9 cellular contexts compared by ENCODE assay signal in the genomic region with DNA sequence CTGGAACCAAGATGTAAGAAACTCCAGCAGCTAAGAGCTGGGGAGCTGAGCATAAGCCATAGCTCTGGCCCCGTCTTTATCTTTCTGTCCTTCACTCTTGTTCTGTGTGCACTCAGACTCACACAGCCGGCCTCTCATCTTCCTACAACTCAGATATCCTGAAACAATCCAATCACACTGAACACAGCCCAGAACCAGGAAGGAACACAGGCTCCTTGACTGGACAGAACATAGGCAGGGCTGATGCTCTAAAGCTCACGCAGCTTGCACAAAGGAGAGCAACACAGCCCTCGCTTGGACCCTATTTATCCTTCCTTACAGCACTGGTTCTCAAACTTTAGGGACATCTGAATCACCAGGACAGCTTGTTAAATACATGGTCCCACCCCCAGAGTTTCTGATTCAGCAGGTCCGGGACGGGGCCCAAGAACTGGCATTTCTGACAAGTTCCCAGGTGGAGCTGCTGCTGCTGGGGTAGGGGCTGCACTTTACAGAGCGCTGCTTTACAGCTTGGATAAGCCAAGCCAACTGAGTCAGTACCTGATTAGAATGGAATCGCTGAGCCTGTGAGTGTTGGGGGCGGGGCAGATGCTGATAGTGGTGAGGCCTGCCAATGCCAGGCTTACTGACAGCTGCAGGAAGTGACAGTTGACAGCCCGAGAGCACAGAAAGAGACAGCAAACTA.
DNase-seq lines count a peak whose midpoint lies in the region; ATAC-seq and TF ChIP-seq lines count a peak whose summit lies in the region.
"Had no signal": no experiment of that assay in that cellular context is flagged by ENCODE, and none has a peak within 500 bp of the region (broad histone marks: within the 10 kb centered on the region; RNA-seq: fewer than 3 reads in every experiment).

No MANE protein-coding gene starts in this region.

- H3K4me1 ChIP-seq in psoas muscle: no peaks in the 10 kb centered on the region

- WGBS in psoas muscle, 3 donors: 28 to 33% (median 29%) methylated on average over 10 of the region's 10 CpGs
- 43 to 46% methylated on average over 10 of the region's 10 CpGs for WGBS in lower leg skin, 2 donors

- TF ChIP-seq POLR2A in lower leg skin (IDR thresholded peaks at IDR 0.05): no peak

- H3K4me3 ChIP-seq in dorsolateral prefrontal cortex: peak overlapping the region in 1 of 59 donors; percentile 26
- no peak overlapping the region for H3K4me3 ChIP-seq in psoas muscle
- H3K4me3 ChIP-seq in lower leg skin (ENCODE audit: low read depth, poor library complexity, severe bottlenecking): no peak overlapping the region

- no peaks in the 10 kb centered on the region for H3K9me3 ChIP-seq in psoas muscle
- H3K9me3 ChIP-seq: gastrocnemius medialis had no signal

- no peaks in the 10 kb centered on the region for H3K36me3 ChIP-seq in psoas muscle (ENCODE audit: insufficient read depth in 1 of 2, low read depth in 1 of 2)
- H3K36me3 ChIP-seq: gastrocnemius medialis had no signal

- peak overlapping the region in 52 of 59 donors; percentile 2 to 92 (median 72) for H3K27ac ChIP-seq in dorsolateral prefrontal cortex
- H3K27ac ChIP-seq in psoas muscle: no peak overlapping the region
- H3K27ac ChIP-seq: gastrocnemius medialis had no signal

- DNase-seq in NCI-H526 (lab: John Stamatoyannopoulos, UW) (peak; percentile 41 to 77), dorsolateral prefrontal cortex (peak in 9 of 10 donors; percentile 22 to 75 (median 59)), psoas muscle (no peak), NCI-H69 (lab: John Stamatoyannopoulos, UW) (no peak), lower leg skin (ENCODE audit: low spot score in 2 of 2) (no peak)

- intact Hi-C loops in dorsolateral prefrontal cortex (cut with DNase I) (loop anchor here in 1 of 2 donors (2.0 to 5.0 kb wide), 2 partner anchors 125 to 145 kb away; partner anchors contain the start of gene NTRK3), psoas muscle (cut with DNase I) (no loop called here), lower leg skin (cut with DNase I; ENCODE audit: low total_unique reads) (no loop called here)

- TF ChIP-seq CTCF in dorsolateral prefrontal cortex (IDR thresholded peaks at IDR 0.05 in 54 of 56, conservative IDR thresholded peaks at IDR 0.05 in 2 of 56; ENCODE audit: low read depth in 1 of 56, partially characterized antibody in 56 of 56) (no peak), psoas muscle (IDR thresholded peaks at IDR 0.05) (no peak), lower leg skin (IDR thresholded peaks at IDR 0.05) (no peak)

- ATAC-seq in GM21723 (IDR thresholded peaks at IDR 0.05; ENCODE audit: unreplicated experiment) (peak; percentile 68), psoas muscle (peak; percentile 64 to 89 (median 79)), GM18873 (IDR thresholded peaks at IDR 0.05; ENCODE audit: low FRiP score, unreplicated experiment) (no peak), GM21717 (IDR thresholded peaks at IDR 0.05; ENCODE audit: unreplicated experiment) (no peak)

- peaks cover 0 to 8% (median 0%) of the 10 kb centered on the region in 45 donors for H3K27me3 ChIP-seq in dorsolateral prefrontal cortex
- H3K27me3 ChIP-seq in psoas muscle (ENCODE audit: insufficient read depth in 3 of 3, low read length in 2 of 3): no peaks in the 10 kb centered on the region
- H3K27me3 ChIP-seq: gastrocnemius medialis had no signal

Comparison
In these comparisons a context has a peak if more than half of its experiments do, and no peak if none do; other contexts are left out.
1. ATAC-seq: peak in GM21723 (single experiment) and psoas muscle (4 of 4); none in GM18873 (single experiment) and GM21717 (single experiment).
2. DNase-seq: peak in NCI-H526 (2 of 2) and dorsolateral prefrontal cortex (9 of 10); none in psoas muscle (0 of 2), NCI-H69 (single experiment) and lower leg skin (0 of 2).